ENCODE assay signal across 9 cellular contexts in genomic region chr11:108496643-108497256, GRCh38. TPM values are rescaled to one million over a fixed set of nuclear protein-coding genes. Genes with fewer than 3 reads are reported as not detected.
DNase-seq lines count a peak whose midpoint lies in the region; TF ChIP-seq lines count a peak whose summit lies in the region.
"Had no signal": no experiment of that assay in that cellular context is flagged by ENCODE, and none has a peak within 500 bp of the region (broad histone marks: within the 10 kb centered on the region; RNA-seq: fewer than 3 reads in every experiment).

No MANE protein-coding gene starts in this region.

- in situ Hi-C loops in KBM-7 (cut with MboI; ENCODE audit: low pct_unique_long_range_greater_than_20kb, low sequenced_read_pairs), result no loop called here

- peak overlapping the region; percentile 93 to 100 (median 100) for H3K27ac Mint-ChIP-seq in CD4-positive, alpha-beta memory T cell
- H3K27ac Mint-ChIP-seq in neural crest cell (ENCODE audit: unreplicated experiment), result no peak overlapping the region

- DNase-seq in CD4-positive, alpha-beta memory T cell, result peak in 2 of 5 donors; percentile 1 to 2
- DNase-seq in KBM-7 (peak; percentile 8), neural crest cell (ENCODE audit: low read depth, low spot score) (no peak), AML-193 (lab: John Stamatoyannopoulos, UW) (no peak), nucleus accumbens (lab: John Stamatoyannopoulos, UW) (no peak), anterior cingulate cortex (lab: John Stamatoyannopoulos, UW) (no peak)
- no peak for DNase-seq in effector memory CD4-positive, alpha-beta T cell
- no peak for DNase-seq in stimulated activated CD4-positive, alpha-beta T cell treated with anti-CD3 and anti-CD28 coated beads, Interleukin-4, amount 100 ng/mL, for 4 hours

- no peaks in the 10 kb centered on the region for H3K9me3 ChIP-seq in CD4-positive, alpha-beta memory T cell (ENCODE audit: control insufficient read depth in 1 of 2, low read length in 2 of 2)
- no peaks in the 10 kb centered on the region for H3K9me3 ChIP-seq in effector memory CD4-positive, alpha-beta T cell (ENCODE audit: control insufficient read depth, low read length)

- H3K4me1 Mint-ChIP-seq in CD4-positive, alpha-beta memory T cell, result peaks cover 22 to 32% (median 29%) of the 10 kb centered on the region in 4 donors
- H3K4me1 Mint-ChIP-seq in neural crest cell, result peaks cover 35% of the 10 kb centered on the region

- H3K4me3 Mint-ChIP-seq in CD4-positive, alpha-beta memory T cell, result peak overlapping the region in 7 of 8 donors; percentile 97 to 100 (median 99)
- H3K4me3 Mint-ChIP-seq in neural crest cell, result peak overlapping the region; percentile 92

- intact Hi-C loops in CD4-positive, alpha-beta memory T cell (cut with micrococcal nuclease), result loop anchor here (1.0 to 10.0 kb wide), 4 partner anchors 29 to 272 kb away; partner anchors contain the start of genes ATM, C11orf65, DDX10 and EXPH5

- CTCF ChIA-PET in CD4-positive, alpha-beta memory T cell (lab: Charles Lee; ENCODE audit: partially characterized antibody), result no interaction called here

- peaks cover 0 to 2% (median 0%) of the 10 kb centered on the region in 8 donors for H3K9me3 Mint-ChIP-seq in CD4-positive, alpha-beta memory T cell
- no peaks in the 10 kb centered on the region for H3K9me3 Mint-ChIP-seq in neural crest cell

- H3K27me3 ChIP-seq in CD4-positive, alpha-beta memory T cell (ENCODE audit: insufficient read depth, low read length), result no peaks in the 10 kb centered on the region
- no peaks in the 10 kb centered on the region for H3K27me3 ChIP-seq in effector memory CD4-positive, alpha-beta T cell (replicated peaks; ENCODE audit: control insufficient read depth, insufficient read depth, low read length, poor library complexity, severe bottlenecking)

- POLR2A ChIA-PET in CD4-positive, alpha-beta memory T cell (lab: Charles Lee; ENCODE audit: partially characterized antibody), result interaction anchor here (1.2 to 3.6 kb wide), 4 partner anchors 29 to 488 kb away, joined by 3 to 43 read pairs (median 6); partner anchors contain the start of genes C11orf65, CUL5 and DDX10

- H3K27ac ChIP-seq in CD4-positive, alpha-beta memory T cell (ENCODE audit: low read depth, low read length), result peak overlapping the region; percentile 90
- H3K27ac ChIP-seq in effector memory CD4-positive, alpha-beta T cell (ENCODE audit: insufficient read depth, low read length, poor library complexity, severe bottlenecking), result peak overlapping the region; percentile 81
- H3K27ac ChIP-seq: KMS-11 had no signal

- H3K36me3 ChIP-seq in CD4-positive, alpha-beta memory T cell (ENCODE audit: insufficient read depth, low read length), result no peaks in the 10 kb centered on the region
- no peaks in the 10 kb centered on the region for H3K36me3 ChIP-seq in effector memory CD4-positive, alpha-beta T cell (ENCODE audit: control insufficient read depth, insufficient read depth, low read length)

- H3K4me3 ChIP-seq in CD4-positive, alpha-beta memory T cell (ENCODE audit: low read length in 2 of 2), result no peak overlapping the region
- peak overlapping the region; percentile 79 for H3K4me3 ChIP-seq in effector memory CD4-positive, alpha-beta T cell (ENCODE audit: insufficient read depth, low read depth, low read length, poor library complexity, severe bottlenecking)

- TF ChIP-seq CTCF in neural crest cell (conservative IDR thresholded peaks at IDR 0.05), result no peak

- H3K4me1 ChIP-seq in CD4-positive, alpha-beta memory T cell (ENCODE audit: insufficient read depth, low read length), result peaks cover 11% of the 10 kb centered on the region
- peaks cover 3% of the 10 kb centered on the region for H3K4me1 ChIP-seq in effector memory CD4-positive, alpha-beta T cell (ENCODE audit: control insufficient read depth, insufficient read depth, low read length, poor library complexity, severe bottlenecking)

- H3K27me3 Mint-ChIP-seq in CD4-positive, alpha-beta memory T cell, result no peaks in the 10 kb centered on the region
- no peaks in the 10 kb centered on the region for H3K27me3 Mint-ChIP-seq in neural crest cell (ENCODE audit: low read depth)

- H3K36me3 Mint-ChIP-seq in CD4-positive, alpha-beta memory T cell, result peaks cover 4% of the 10 kb centered on the region in 2 donors
- no peaks in the 10 kb centered on the region for H3K36me3 Mint-ChIP-seq in neural crest cell (ENCODE audit: low read depth)

RNA-seq across cellular contexts. Expression of gene POGLUT3, which starts 1.4 kb away (rescaled TPM):
- total RNA-seq in CD4-positive, alpha-beta memory T cell, result 1 to 10 TPM; 7.2 to 7.6 TPM
- 10 to 100 TPM; 11.0 to 12.3 TPM for polyA plus RNA-seq in CD4-positive, alpha-beta memory T cell
- 30.9 and 31.2 TPM in 2 replicates for total RNA-seq in neural crest cell

RNA-seq across cellular contexts. Expression of gene C11orf65, which starts 29.4 kb away (rescaled TPM):
- total RNA-seq in CD4-positive, alpha-beta memory T cell, result under 1 TPM; 0.30 to 0.93 TPM
- polyA plus RNA-seq in CD4-positive, alpha-beta memory T cell, result 1 to 10 TPM in 1 of 2 donors, not detected in 1; 1.0 TPM
- total RNA-seq in neural crest cell, result 1.0 and 1.1 TPM in 2 replicates
